ENCODE assay signal across 1 cellular context in the genomic region with DNA sequence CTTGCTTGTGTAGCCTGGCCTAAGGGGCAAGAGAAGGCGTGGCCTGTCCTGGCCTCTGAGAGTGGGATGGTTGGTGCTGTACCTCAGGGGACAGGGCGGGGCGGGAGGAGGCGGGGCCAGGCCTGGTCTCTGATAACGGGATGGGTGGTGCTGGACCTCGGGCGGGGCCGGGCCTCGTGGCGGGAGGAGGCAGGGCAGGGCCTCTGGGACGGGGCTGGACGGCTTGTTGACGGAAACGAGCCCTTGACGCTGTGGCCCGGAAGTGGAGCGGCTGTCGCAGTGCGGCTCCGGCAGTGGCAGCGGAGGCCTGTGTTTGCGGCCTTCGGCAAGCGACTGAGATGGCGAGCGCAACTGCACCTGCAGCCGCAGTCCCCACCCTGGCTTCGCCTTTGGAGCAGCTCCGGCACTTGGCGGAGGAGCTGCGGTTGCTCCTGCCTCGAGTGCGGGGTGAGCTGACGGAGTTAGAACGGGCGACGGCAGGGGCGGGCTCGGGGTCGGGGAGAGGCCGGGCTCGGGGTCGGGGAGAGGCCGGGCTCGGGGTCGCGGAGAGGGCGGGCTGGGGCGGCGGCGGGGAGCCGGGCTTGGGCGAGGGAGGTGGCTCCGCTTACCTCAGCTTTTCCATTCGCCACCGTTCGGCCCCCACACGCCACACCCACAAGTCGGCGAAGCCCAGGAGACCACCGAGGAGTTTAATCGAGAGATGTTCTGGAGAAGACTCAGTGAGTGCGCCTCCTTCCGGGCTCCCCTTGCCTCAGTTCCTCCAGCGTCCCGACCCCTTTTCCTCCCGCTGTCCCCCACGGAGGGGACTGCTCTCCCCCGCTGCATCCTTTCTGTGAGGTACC.
TF ChIP-seq lines count a peak whose summit lies in the region.

A gene with protein sequence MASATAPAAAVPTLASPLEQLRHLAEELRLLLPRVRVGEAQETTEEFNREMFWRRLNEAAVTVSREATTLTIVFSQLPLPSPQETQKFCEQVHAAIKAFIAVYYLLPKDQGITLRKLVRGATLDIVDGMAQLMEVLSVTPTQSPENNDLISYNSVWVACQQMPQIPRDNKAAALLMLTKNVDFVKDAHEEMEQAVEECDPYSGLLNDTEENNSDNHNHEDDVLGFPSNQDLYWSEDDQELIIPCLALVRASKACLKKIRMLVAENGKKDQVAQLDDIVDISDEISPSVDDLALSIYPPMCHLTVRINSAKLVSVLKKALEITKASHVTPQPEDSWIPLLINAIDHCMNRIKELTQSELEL (plus strand): TSS at position 243 of the 842 bp plus-strand sequence. CDS start 96 bp downstream, at position 339.

TF ChIP-seq in HepG2, 621 proteins besides CTCF, POLR2A, EP300 and RAD21 (continued from another document and continues in another):
- TF ChIP-seq, protein P1, sequence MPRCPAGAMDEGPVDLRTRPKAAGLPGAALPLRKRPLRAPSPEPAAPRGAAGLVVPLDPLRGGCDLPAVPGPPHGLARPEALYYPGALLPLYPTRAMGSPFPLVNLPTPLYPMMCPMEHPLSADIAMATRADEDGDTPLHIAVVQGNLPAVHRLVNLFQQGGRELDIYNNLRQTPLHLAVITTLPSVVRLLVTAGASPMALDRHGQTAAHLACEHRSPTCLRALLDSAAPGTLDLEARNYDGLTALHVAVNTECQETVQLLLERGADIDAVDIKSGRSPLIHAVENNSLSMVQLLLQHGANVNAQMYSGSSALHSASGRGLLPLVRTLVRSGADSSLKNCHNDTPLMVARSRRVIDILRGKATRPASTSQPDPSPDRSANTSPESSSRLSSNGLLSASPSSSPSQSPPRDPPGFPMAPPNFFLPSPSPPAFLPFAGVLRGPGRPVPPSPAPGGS (CRISPR knock-in tag; IDR thresholded peaks at IDR 0.05) = no peak; the same call in 1 of the 2 replicates
- TF ChIP-seq ZNF629 (CRISPR knock-in tag; conservative IDR thresholded peaks at IDR 0.05) = no peak
- TF ChIP-seq, protein P2, sequence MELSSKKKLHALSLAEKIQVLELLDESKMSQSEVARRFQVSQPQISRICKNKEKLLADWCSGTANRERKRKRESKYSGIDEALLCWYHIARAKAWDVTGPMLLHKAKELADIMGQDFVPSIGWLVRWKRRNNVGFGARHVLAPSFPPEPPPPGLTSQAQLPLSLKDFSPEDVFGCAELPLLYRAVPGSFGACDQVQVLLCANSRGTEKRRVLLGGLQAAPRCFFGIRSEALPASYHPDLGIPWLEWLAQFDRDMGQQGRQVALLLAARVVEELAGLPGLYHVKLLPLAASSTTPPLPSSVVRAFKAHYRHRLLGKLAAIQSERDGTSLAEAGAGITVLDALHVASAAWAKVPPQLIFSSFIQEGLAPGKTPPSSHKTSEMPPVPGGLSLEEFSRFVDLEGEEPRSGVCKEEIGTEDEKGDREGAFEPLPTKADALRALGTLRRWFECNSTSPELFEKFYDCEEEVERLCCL (CRISPR knock-in tag; IDR thresholded peaks at IDR 0.05; ENCODE audit: borderline replicate concordance) = 0 out of 2 replicates have a peak, but pooled peaks have one; percentile 61
- 0 out of 2 replicates have a peak, but pooled peaks have one; percentile 11 for TF ChIP-seq PPARG (CRISPR knock-in tag; conservative IDR thresholded peaks at IDR 0.05)
- TF ChIP-seq SAP130 (CRISPR knock-in tag; IDR thresholded peaks at IDR 0.05; ENCODE audit: low read depth) = peak; percentile 98
- no peak for TF ChIP-seq SNAI1 (CRISPR knock-in tag; IDR thresholded peaks at IDR 0.05; ENCODE audit: borderline replicate concordance)
- TF ChIP-seq PAF1 (CRISPR knock-in tag; IDR thresholded peaks at IDR 0.05) = no peak
- TF ChIP-seq ZNF569 (CRISPR knock-in tag; IDR thresholded peaks at IDR 0.05; ENCODE audit: borderline replicate concordance) = no peak
- TF ChIP-seq SIN3A (IDR thresholded peaks at IDR 0.05; ENCODE audit: borderline replicate concordance, low read depth, low read length) = peak; percentile 96
- peak; percentile 84 for TF ChIP-seq RBM22 (optimal IDR thresholded peaks at IDR 0.05; ENCODE audit: low read length)
- 0 out of 2 replicates have a peak, but pooled peaks have one; percentile 41 for TF ChIP-seq ISX (CRISPR knock-in tag; conservative IDR thresholded peaks at IDR 0.05)
- peak; percentile 42; the same call in 1 of the 2 replicates for TF ChIP-seq TP53 (CRISPR knock-in tag; conservative IDR thresholded peaks at IDR 0.05)
- no peak for TF ChIP-seq ZNF136 (CRISPR knock-in tag; IDR thresholded peaks at IDR 0.05; ENCODE audit: low read depth)
- TF ChIP-seq MYC (CRISPR knock-in tag; IDR thresholded peaks at IDR 0.05; ENCODE audit: borderline replicate concordance) = peak; percentile 93
- TF ChIP-seq, protein P3, sequence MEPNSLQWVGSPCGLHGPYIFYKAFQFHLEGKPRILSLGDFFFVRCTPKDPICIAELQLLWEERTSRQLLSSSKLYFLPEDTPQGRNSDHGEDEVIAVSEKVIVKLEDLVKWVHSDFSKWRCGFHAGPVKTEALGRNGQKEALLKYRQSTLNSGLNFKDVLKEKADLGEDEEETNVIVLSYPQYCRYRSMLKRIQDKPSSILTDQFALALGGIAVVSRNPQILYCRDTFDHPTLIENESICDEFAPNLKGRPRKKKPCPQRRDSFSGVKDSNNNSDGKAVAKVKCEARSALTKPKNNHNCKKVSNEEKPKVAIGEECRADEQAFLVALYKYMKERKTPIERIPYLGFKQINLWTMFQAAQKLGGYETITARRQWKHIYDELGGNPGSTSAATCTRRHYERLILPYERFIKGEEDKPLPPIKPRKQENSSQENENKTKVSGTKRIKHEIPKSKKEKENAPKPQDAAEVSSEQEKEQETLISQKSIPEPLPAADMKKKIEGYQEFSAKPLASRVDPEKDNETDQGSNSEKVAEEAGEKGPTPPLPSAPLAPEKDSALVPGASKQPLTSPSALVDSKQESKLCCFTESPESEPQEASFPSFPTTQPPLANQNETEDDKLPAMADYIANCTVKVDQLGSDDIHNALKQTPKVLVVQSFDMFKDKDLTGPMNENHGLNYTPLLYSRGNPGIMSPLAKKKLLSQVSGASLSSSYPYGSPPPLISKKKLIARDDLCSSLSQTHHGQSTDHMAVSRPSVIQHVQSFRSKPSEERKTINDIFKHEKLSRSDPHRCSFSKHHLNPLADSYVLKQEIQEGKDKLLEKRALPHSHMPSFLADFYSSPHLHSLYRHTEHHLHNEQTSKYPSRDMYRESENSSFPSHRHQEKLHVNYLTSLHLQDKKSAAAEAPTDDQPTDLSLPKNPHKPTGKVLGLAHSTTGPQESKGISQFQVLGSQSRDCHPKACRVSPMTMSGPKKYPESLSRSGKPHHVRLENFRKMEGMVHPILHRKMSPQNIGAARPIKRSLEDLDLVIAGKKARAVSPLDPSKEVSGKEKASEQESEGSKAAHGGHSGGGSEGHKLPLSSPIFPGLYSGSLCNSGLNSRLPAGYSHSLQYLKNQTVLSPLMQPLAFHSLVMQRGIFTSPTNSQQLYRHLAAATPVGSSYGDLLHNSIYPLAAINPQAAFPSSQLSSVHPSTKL (CRISPR knock-in tag; IDR thresholded peaks at IDR 0.05) = peak; percentile 50
- TF ChIP-seq BHLHE40 (IDR thresholded peaks at IDR 0.05; ENCODE audit: low read length) = no peak
- TF ChIP-seq, protein P4, sequence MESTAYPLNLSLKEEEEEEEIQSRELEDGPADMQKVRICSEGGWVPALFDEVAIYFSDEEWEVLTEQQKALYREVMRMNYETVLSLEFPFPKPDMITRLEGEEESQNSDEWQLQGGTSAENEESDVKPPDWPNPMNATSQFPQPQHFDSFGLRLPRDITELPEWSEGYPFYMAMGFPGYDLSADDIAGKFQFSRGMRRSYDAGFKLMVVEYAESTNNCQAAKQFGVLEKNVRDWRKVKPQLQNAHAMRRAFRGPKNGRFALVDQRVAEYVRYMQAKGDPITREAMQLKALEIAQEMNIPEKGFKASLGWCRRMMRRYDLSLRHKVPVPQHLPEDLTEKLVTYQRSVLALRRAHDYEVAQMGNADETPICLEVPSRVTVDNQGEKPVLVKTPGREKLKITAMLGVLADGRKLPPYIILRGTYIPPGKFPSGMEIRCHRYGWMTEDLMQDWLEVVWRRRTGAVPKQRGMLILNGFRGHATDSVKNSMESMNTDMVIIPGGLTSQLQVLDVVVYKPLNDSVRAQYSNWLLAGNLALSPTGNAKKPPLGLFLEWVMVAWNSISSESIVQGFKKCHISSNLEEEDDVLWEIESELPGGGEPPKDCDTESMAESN (CRISPR knock-in tag; conservative IDR thresholded peaks at IDR 0.05) = peak; percentile 72
- TF ChIP-seq RARA (CRISPR knock-in tag; IDR thresholded peaks at IDR 0.05) = peak; percentile 82
- no peak for TF ChIP-seq ZNF589 (CRISPR knock-in tag; conservative IDR thresholded peaks at IDR 0.05)
- peak; percentile 80 for TF ChIP-seq ZNF776 (CRISPR knock-in tag; IDR thresholded peaks at IDR 0.05)
- TF ChIP-seq ELF1 (CRISPR knock-in tag; IDR thresholded peaks at IDR 0.05) = peak; percentile 98
- no peak for TF ChIP-seq ZNF20 (CRISPR knock-in tag; IDR thresholded peaks at IDR 0.05)
- TF ChIP-seq, protein P5, sequence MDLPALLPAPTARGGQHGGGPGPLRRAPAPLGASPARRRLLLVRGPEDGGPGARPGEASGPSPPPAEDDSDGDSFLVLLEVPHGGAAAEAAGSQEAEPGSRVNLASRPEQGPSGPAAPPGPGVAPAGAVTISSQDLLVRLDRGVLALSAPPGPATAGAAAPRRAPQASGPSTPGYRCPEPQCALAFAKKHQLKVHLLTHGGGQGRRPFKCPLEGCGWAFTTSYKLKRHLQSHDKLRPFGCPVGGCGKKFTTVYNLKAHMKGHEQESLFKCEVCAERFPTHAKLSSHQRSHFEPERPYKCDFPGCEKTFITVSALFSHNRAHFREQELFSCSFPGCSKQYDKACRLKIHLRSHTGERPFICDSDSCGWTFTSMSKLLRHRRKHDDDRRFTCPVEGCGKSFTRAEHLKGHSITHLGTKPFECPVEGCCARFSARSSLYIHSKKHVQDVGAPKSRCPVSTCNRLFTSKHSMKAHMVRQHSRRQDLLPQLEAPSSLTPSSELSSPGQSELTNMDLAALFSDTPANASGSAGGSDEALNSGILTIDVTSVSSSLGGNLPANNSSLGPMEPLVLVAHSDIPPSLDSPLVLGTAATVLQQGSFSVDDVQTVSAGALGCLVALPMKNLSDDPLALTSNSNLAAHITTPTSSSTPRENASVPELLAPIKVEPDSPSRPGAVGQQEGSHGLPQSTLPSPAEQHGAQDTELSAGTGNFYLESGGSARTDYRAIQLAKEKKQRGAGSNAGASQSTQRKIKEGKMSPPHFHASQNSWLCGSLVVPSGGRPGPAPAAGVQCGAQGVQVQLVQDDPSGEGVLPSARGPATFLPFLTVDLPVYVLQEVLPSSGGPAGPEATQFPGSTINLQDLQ (CRISPR knock-in tag; IDR thresholded peaks at IDR 0.05) = no peak
- TF ChIP-seq, protein P6, sequence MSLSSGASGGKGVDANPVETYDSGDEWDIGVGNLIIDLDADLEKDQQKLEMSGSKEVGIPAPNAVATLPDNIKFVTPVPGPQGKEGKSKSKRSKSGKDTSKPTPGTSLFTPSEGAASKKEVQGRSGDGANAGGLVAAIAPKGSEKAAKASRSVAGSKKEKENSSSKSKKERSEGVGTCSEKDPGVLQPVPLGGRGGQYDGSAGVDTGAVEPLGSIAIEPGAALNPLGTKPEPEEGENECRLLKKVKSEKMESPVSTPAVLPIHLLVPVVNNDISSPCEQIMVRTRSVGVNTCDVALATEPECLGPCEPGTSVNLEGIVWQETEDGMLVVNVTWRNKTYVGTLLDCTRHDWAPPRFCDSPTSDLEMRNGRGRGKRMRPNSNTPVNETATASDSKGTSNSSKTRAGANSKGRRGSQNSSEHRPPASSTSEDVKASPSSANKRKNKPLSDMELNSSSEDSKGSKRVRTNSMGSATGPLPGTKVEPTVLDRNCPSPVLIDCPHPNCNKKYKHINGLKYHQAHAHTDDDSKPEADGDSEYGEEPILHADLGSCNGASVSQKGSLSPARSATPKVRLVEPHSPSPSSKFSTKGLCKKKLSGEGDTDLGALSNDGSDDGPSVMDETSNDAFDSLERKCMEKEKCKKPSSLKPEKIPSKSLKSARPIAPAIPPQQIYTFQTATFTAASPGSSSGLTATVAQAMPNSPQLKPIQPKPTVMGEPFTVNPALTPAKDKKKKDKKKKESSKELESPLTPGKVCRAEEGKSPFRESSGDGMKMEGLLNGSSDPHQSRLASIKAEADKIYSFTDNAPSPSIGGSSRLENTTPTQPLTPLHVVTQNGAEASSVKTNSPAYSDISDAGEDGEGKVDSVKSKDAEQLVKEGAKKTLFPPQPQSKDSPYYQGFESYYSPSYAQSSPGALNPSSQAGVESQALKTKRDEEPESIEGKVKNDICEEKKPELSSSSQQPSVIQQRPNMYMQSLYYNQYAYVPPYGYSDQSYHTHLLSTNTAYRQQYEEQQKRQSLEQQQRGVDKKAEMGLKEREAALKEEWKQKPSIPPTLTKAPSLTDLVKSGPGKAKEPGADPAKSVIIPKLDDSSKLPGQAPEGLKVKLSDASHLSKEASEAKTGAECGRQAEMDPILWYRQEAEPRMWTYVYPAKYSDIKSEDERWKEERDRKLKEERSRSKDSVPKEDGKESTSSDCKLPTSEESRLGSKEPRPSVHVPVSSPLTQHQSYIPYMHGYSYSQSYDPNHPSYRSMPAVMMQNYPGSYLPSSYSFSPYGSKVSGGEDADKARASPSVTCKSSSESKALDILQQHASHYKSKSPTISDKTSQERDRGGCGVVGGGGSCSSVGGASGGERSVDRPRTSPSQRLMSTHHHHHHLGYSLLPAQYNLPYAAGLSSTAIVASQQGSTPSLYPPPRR (CRISPR knock-in tag; IDR thresholded peaks at IDR 0.05; ENCODE audit: borderline replicate concordance) = 0 out of 2 replicates have a peak, but pooled peaks have one; percentile 47
- TF ChIP-seq, protein P7, sequence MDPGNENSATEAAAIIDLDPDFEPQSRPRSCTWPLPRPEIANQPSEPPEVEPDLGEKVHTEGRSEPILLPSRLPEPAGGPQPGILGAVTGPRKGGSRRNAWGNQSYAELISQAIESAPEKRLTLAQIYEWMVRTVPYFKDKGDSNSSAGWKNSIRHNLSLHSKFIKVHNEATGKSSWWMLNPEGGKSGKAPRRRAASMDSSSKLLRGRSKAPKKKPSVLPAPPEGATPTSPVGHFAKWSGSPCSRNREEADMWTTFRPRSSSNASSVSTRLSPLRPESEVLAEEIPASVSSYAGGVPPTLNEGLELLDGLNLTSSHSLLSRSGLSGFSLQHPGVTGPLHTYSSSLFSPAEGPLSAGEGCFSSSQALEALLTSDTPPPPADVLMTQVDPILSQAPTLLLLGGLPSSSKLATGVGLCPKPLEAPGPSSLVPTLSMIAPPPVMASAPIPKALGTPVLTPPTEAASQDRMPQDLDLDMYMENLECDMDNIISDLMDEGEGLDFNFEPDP (CRISPR knock-in tag; conservative IDR thresholded peaks at IDR 0.05) = no peak
- no peak for TF ChIP-seq SOX6 (IDR thresholded peaks at IDR 0.05)
- TF ChIP-seq SOX6 (CRISPR knock-in tag; IDR thresholded peaks at IDR 0.05) = peak; percentile 67
- 0 out of 2 replicates have a peak, but pooled peaks have one; percentile 63 for TF ChIP-seq ZNF329 (CRISPR knock-in tag; IDR thresholded peaks at IDR 0.05; ENCODE audit: low read depth)
- no peak for TF ChIP-seq TBX3 (IDR thresholded peaks at IDR 0.05; ENCODE audit: borderline replicate concordance)
- no peak for TF ChIP-seq ZNF207 (IDR thresholded peaks at IDR 0.05; ENCODE audit: borderline replicate concordance)
- TF ChIP-seq, protein P8, sequence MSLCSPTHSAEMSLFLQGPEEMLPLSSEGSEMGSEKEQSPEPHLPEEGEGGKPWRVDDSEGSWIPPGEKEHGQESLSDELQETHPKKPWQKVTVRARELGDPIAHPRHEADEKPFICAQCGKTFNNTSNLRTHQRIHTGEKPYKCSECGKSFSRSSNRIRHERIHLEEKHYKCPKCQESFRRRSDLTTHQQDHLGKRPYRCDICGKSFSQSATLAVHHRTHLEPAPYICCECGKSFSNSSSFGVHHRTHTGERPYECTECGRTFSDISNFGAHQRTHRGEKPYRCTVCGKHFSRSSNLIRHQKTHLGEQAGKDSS (CRISPR knock-in tag; IDR thresholded peaks at IDR 0.05; ENCODE audit: borderline replicate concordance, low read depth) = peak; percentile 79; the same call in 1 of the 2 replicates
